In genomic region chr20:31440012-31440659, GRCh38 we compare ENCODE assay signal across 1 cellular context.
TF ChIP-seq lines count a peak whose summit lies in the region.

Gene DEFB123, plus strand, starts transcription at chr20:31440632. Its CDS starts 67 bp downstream, at chr20:31440699.

TF ChIP-seq in H1, 55 proteins besides CTCF, POLR2A, EP300 and RAD21 (continued from another document):
- TF ChIP-seq ATF3 (IDR thresholded peaks at IDR 0.05; ENCODE audit: insufficient read depth, low read depth, low read length) (no peak), E2F6 (IDR thresholded peaks at IDR 0.05) (no peak)
TF ChIP-seq in H1: peak in this region for 0.
